In the genomic region with DNA sequence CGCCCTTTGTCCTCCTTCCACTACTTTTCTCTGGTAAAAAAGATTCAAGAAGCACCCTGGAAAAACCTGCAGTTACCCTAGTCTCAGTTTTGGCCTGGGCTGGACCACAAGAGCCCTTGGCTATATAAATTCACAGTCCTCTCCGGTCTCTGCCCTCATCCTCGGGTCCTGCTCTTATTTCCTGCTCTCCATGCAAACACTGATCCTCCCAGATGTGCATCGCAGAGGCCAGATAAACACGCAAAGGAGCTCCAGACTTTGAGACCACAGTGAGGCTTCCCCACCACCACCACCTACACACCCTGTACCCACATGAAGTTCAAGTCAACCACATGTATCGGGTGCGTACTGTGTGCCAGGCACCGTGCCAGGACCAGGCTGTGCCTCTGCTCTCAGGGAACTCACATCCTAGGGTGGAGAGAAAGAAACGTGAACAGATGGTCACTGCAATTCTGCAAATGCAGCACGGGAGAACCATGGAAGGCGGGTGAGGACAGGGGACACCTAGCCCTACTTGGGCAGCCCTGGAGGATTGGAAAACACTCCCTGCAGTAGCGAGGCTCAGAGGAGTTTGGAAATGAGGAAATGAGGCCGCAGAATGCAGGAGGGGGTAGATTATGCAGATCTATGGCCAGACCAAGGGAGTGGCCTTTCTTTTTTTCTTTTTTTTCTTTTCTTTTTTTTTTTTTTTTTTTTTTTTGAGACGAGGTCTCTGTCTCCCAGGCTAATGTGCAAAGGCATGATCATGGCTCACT, we compare ENCODE assay signal across 8 cellular contexts. TPM values are rescaled to one million over a fixed set of nuclear protein-coding genes. Genes with fewer than 3 reads are reported as not detected.
DNase-seq lines count a peak whose midpoint lies in the region; ATAC-seq and TF ChIP-seq lines count a peak whose summit lies in the region.

No MANE protein-coding gene starts in this region.

- DNase-seq in GM12865 (ENCODE audit: low read depth) (peak; percentile 52), HUDEP-2 (lab: John Stamatoyannopoulos, UW; ENCODE audit: unreplicated experiment in 76 of 76) (peak in 75 of 76 experiments; percentile 57 to 94 (median 84)), amygdala (lab: John Stamatoyannopoulos, UW) (peak in 29 of 56 donors; percentile 15 to 67 (median 46)), right cardiac atrium (peak; percentile 70 to 92 (median 90)), renal cortical epithelial cell (ENCODE audit: low read depth) (peak; percentile 28), iPS-NIHi7 (ENCODE audit: extremely low spot score) (no peak)

- no peaks in the 10 kb centered on the region for H3K36me3 ChIP-seq in SU-DHL-6 (ENCODE audit: low read length)

- H3K9me3 ChIP-seq in SU-DHL-6 (ENCODE audit: insufficient read depth, low read length), result no peaks in the 10 kb centered on the region
- H3K9me3 ChIP-seq in right cardiac atrium (ENCODE audit: control insufficient read depth, low read length), result no peaks in the 10 kb centered on the region

- peak overlapping the region; percentile 36 for H3K27ac ChIP-seq in SU-DHL-6 (ENCODE audit: low read depth, low read length)
- peak overlapping the region; percentile 93 for H3K27ac ChIP-seq in right cardiac atrium (ENCODE audit: low read length)

- ATAC-seq in right cardiac atrium, result peak; percentile 33 to 35
- ATAC-seq in HG03378 (IDR thresholded peaks at IDR 0.05; ENCODE audit: unreplicated experiment), result no peak

- H3K4me2 ChIP-seq in SU-DHL-6 (ENCODE audit: low read depth, low read length, poor library complexity, severe bottlenecking), result peak overlapping the region; percentile 86

- H3K27me3 ChIP-seq in SU-DHL-6 (ENCODE audit: low read length) (no peaks in the 10 kb centered on the region), right cardiac atrium (ENCODE audit: control insufficient read depth, insufficient read depth) (no peaks in the 10 kb centered on the region)

- H3K9ac ChIP-seq in SU-DHL-6 (ENCODE audit: low read length), result peak overlapping the region; percentile 61

- no peaks in the 10 kb centered on the region for H4K20me1 ChIP-seq in SU-DHL-6 (ENCODE audit: low read depth, low read length)

- peaks cover 14% of the 10 kb centered on the region for H3F3A ChIP-seq in SU-DHL-6 (ENCODE audit: insufficient read depth)

- intact Hi-C loops in right cardiac atrium (cut with DNase I), result loop anchor here in 1 of 4 donors (5.0 kb wide), 1 partner anchor 60 kb away; no protein-coding TSS in a partner anchor

- H3K9me2 ChIP-seq in SU-DHL-6 (replicated peaks; ENCODE audit: insufficient read depth, low read length), result no peaks in the 10 kb centered on the region

- 9% methylated on average over 14 of the region's 14 CpGs for WGBS in right cardiac atrium

- TF ChIP-seq CTCF in GM12865 (IDR thresholded peaks at IDR 0.05; ENCODE audit: insufficient read depth, low read depth, low read length, missing control alignments), result no peak
- TF ChIP-seq CTCF in SU-DHL-6 (IDR thresholded peaks at IDR 0.05; ENCODE audit: insufficient read depth, low read length, poor library complexity, severe bottlenecking), result no peak

- H2AFZ ChIP-seq in SU-DHL-6 (ENCODE audit: low read depth, low read length, severe bottlenecking), result peak overlapping the region; percentile 97

- peak overlapping the region; percentile 56 for H3K4me3 ChIP-seq in GM12865 (ENCODE audit: low read depth, low read length)
- H3K4me3 ChIP-seq in SU-DHL-6 (ENCODE audit: insufficient read depth, low read length, poor library complexity, severe bottlenecking), result peak overlapping the region; percentile 41
- H3K4me3 ChIP-seq in right cardiac atrium (ENCODE audit: low read length), result peak overlapping the region; percentile 50

- peaks cover 3% of the 10 kb centered on the region for H3K4me1 ChIP-seq in right cardiac atrium (ENCODE audit: control insufficient read depth, insufficient read depth, low read length)

- H3K79me2 ChIP-seq in SU-DHL-6 (ENCODE audit: insufficient read depth, low read length), result no peaks in the 10 kb centered on the region; the same call in 1 of the 2 replicates

RNA-seq across cellular contexts. Expression of a gene that starts 7.5 kb away (rescaled TPM):
- total RNA-seq in right cardiac atrium (100 to 1,000 TPM in 3 of 4 donors, 10 to 100 TPM in 1; 99.9 to 118 (median 116) TPM), renal cortical epithelial cell (23.4 and 65.2 TPM in 2 replicates)
- polyA plus RNA-seq in right cardiac atrium, result 85.9 TPM

RNA-seq across cellular contexts. Expression of a gene that starts 11.8 kb away (rescaled TPM):
- total RNA-seq in right cardiac atrium (not detected), renal cortical epithelial cell (0.05 TPM in 1 of 2 replicates, not detected in the other)
- 0.11 TPM for polyA plus RNA-seq in right cardiac atrium

RNA-seq across cellular contexts. Expression of a gene that starts 25.1 kb away (rescaled TPM):
- 10 to 100 TPM in 2 of 4 donors, 1 to 10 TPM in 2; 6.4 to 19.5 (median 12.5) TPM for total RNA-seq in right cardiac atrium
- polyA plus RNA-seq in right cardiac atrium, result 13.8 TPM
- 0.05 TPM in 1 of 2 replicates, not detected in the other for total RNA-seq in renal cortical epithelial cell

RNA-seq across cellular contexts. Expression of a gene that starts 50.5 kb away (rescaled TPM):
- total RNA-seq in right cardiac atrium (not detected), renal cortical epithelial cell (0.65 TPM in 1 of 2 replicates, not detected in the other)
- polyA plus RNA-seq in right cardiac atrium, result 0.16 TPM
